Comparison of ENCODE assay signal across 9 cellular contexts in the genomic region with DNA sequence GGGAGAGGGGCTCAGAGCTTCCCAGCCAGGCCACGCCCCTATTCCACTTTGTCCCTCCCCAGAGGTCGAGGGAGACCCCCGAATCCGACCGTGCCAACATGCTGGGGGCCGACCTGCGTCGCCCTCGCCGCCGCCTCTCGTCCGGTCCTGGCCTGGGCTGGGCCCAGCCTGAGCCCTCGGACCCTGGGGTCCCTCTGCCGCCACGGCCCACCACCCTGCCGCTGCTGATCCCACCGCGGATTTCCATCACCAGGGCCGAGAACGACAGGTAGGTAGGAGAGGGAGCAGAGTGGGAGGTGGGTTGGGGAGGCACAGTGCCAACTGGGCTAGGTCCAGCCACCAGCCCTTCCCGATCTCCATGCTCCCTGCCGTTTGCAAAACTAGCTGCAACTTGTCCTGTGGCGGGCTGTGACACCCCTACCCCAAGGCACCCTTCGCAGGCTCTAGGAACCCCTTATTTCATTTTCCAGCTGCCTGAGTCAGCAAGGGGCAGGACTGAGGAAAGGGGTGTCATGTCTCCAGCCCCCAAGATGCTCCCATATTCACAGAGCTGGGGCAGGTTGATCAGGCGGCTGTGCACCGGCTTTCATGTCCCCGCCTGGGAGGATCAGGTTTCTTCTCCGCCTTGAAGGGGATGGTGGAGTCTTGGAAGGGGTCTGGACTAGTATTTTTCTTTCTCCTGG. TPM values are rescaled to one million over a fixed set of nuclear protein-coding genes. Genes with fewer than 3 reads are reported as not detected.
DNase-seq lines count a peak whose midpoint lies in the region; ATAC-seq, FAIRE-seq and TF ChIP-seq lines count a peak whose summit lies in the region.
"Had no signal": no experiment of that assay in that cellular context is flagged by ENCODE, and none has a peak within 500 bp of the region (broad histone marks: within the 10 kb centered on the region; RNA-seq: fewer than 3 reads in every experiment).

No MANE protein-coding gene starts in this region.

- peak overlapping the region in 2 of 3 donors; percentile 73 to 97 for H3K27ac Mint-ChIP-seq in CD4-positive, CD25-positive, alpha-beta regulatory T cell
- peak overlapping the region; percentile 13 for H3K27ac Mint-ChIP-seq in activated B cell treated with CpG ODN at 0.5 μM for 24 hours

- peak in 1 of 3 donors; percentile 16 for DNase-seq in CD4-positive, CD25-positive, alpha-beta regulatory T cell
- no peak for DNase-seq in activated B cell treated with CpG ODN at 0.5 μM for 24 hours
- DNase-seq in kidney = peak; percentile 68
- no peak for DNase-seq in middle frontal gyrus (ENCODE audit: extremely low spot score, low spot score)

- peaks cover 0 to 11% (median 0%) of the 10 kb centered on the region in 7 donors for H3K9me3 Mint-ChIP-seq in CD4-positive, CD25-positive, alpha-beta regulatory T cell
- no peaks in the 10 kb centered on the region for H3K9me3 Mint-ChIP-seq in activated B cell treated with CpG ODN at 0.5 μM for 24 hours

- intact Hi-C loops in activated B cell treated with CpG ODN at 0.5 μM for 24 hours (cut with micrococcal nuclease) (loop anchor here (2.0 to 5.0 kb wide), 2 partner anchors 15 to 150 kb away; partner anchors contain the start of genes CDKN2D and KRI1), kidney (cut with DNase I) (no loop called here)

- H3K4me3 Mint-ChIP-seq in CD4-positive, CD25-positive, alpha-beta regulatory T cell = peak overlapping the region; percentile 5 to 83 (median 66)
- H3K4me3 Mint-ChIP-seq in activated B cell treated with CpG ODN at 0.5 μM for 24 hours = no peak overlapping the region

- H3K36me3 Mint-ChIP-seq in CD4-positive, CD25-positive, alpha-beta regulatory T cell = no peaks in the 10 kb centered on the region
- no peaks in the 10 kb centered on the region for H3K36me3 Mint-ChIP-seq in activated B cell treated with CpG ODN at 0.5 μM for 24 hours (ENCODE audit: low read depth)

- H3K4me3 ChIP-seq in CD4-positive, CD25-positive, alpha-beta regulatory T cell (ENCODE audit: low read depth, low read length) = no peak overlapping the region
- H3K4me3 ChIP-seq in HEK293 (ENCODE audit: low read depth, low read length) (no peak overlapping the region), kidney (ENCODE audit: low read length in 2 of 2) (no peak overlapping the region)

- no peaks in the 10 kb centered on the region for H3K36me3 ChIP-seq in CD4-positive, CD25-positive, alpha-beta regulatory T cell (ENCODE audit: control insufficient read depth, insufficient read depth, low read length)
- H3K36me3 ChIP-seq in HEK293 (ENCODE audit: control insufficient read depth in 2 of 2, insufficient read depth in 1 of 2, low read length in 2 of 2) (no peaks in the 10 kb centered on the region), kidney (ENCODE audit: control insufficient read depth in 1 of 2, insufficient read depth in 2 of 2, low read length in 2 of 2) (no peaks in the 10 kb centered on the region)

- CTCF ChIA-PET in HEK293 (lab: Yijun Ruan, JAX) (interaction anchor here (0.6 to 9.1 kb wide), 26 partner anchors 10 to 777 kb away, joined by 3 to 193 read pairs (median 3); partner anchors contain the start of genes CDC37, CDKN2D, ICAM1 and QTRT1), activated B cell treated with CpG ODN at 0.5 μM for 24 hours (lab: Charles Lee) (interaction anchor here (1.2 to 7.1 kb wide), 6 partner anchors 10 to 147 kb away, joined by 4 to 84 read pairs (median 16); partner anchors contain the start of genes CDC37 and ICAM1)

- no peaks in the 10 kb centered on the region for H3K9me3 ChIP-seq in CD4-positive, CD25-positive, alpha-beta regulatory T cell (ENCODE audit: control insufficient read depth in 2 of 2, low read length in 2 of 2)
- H3K9me3 ChIP-seq in HEK293 (ENCODE audit: control insufficient read depth, insufficient read depth, low read depth, low read length) (no peaks in the 10 kb centered on the region), kidney (ENCODE audit: control insufficient read depth in 1 of 2, low read length in 2 of 2) (no peaks in the 10 kb centered on the region)

- peaks cover 48% of the 10 kb centered on the region for H3K27me3 Mint-ChIP-seq in CD4-positive, CD25-positive, alpha-beta regulatory T cell
- H3K27me3 Mint-ChIP-seq in activated B cell treated with CpG ODN at 0.5 μM for 24 hours = peaks cover 36% of the 10 kb centered on the region

- no peak overlapping the region for H3K9ac ChIP-seq in kidney (ENCODE audit: low read length in 2 of 2)

- TF ChIP-seq CTCF in HEK293 (tag by site-specific recombination; IDR thresholded peaks at IDR 0.05) = no peak
- TF ChIP-seq CTCF in activated B cell treated with CpG ODN at 0.5 μM for 24 hours (IDR thresholded peaks at IDR 0.05) = no peak
- TF ChIP-seq CTCF in kidney (IDR thresholded peaks at IDR 0.05; ENCODE audit: borderline replicate concordance, extremely low read depth, insufficient read depth) = no peak

- POLR2A ChIA-PET in HEK293 (lab: Yijun Ruan, JAX) (interaction anchor here (0.8 to 1.6 kb wide), 6 partner anchors 8 to 300 kb away, joined by 3 to 8 read pairs (median 5); partner anchors contain the start of genes CDC37, DNM2, ICAM5 and TYK2), activated B cell treated with CpG ODN at 0.5 μM for 24 hours (lab: Charles Lee) (interaction anchor here (0.6 to 24.9 kb wide), 11 partner anchors 4 to 146 kb away, joined by 3 to 541 read pairs (median 4); partner anchors contain the start of genes CDC37, ICAM1, ICAM5 and KEAP1)

- H3K27ac ChIP-seq in CD4-positive, CD25-positive, alpha-beta regulatory T cell (ENCODE audit: insufficient read depth, low read length, poor library complexity, severe bottlenecking) = no peak overlapping the region
- H3K27ac ChIP-seq in HEK293 (ENCODE audit: extremely low read depth, low read depth, low read length) (no peak overlapping the region), kidney (ENCODE audit: low read depth in 2 of 2, low read length in 2 of 2) (no peak overlapping the region)

- H3K4me1 ChIP-seq in CD4-positive, CD25-positive, alpha-beta regulatory T cell (ENCODE audit: control insufficient read depth, insufficient read depth, low read length, poor library complexity, severe bottlenecking) = peaks cover 56% of the 10 kb centered on the region
- H3K4me1 ChIP-seq in HEK293 (ENCODE audit: control insufficient read depth, insufficient read depth, low read length) (0 out of 2 replicates have a peak, but pooled peaks cover 8% of the 10 kb centered on the region), kidney (ENCODE audit: control insufficient read depth in 1 of 2, insufficient read depth in 1 of 2, low read depth in 1 of 2, low read length in 2 of 2) (peaks cover 3 to 14% of the 10 kb centered on the region in 2 donors)

- H3K4me1 Mint-ChIP-seq in CD4-positive, CD25-positive, alpha-beta regulatory T cell = peaks cover 0 to 57% (median 29%) of the 10 kb centered on the region in 4 donors
- H3K4me1 Mint-ChIP-seq in activated B cell treated with CpG ODN at 0.5 μM for 24 hours = peaks cover 68% of the 10 kb centered on the region

- ATAC-seq in CD4-positive, CD25-positive, alpha-beta regulatory T cell (ENCODE audit: low read depth in 2 of 2) = no peak
- ATAC-seq in activated B cell treated with CpG ODN at 0.5 μM for 24 hours (ENCODE audit: low read depth) (no peak), GM18868 (IDR thresholded peaks at IDR 0.05; ENCODE audit: unreplicated experiment) (no peak), GM21786 (IDR thresholded peaks at IDR 0.05; ENCODE audit: unreplicated experiment) (no peak), HG03442 (IDR thresholded peaks at IDR 0.05; ENCODE audit: unreplicated experiment) (no peak)

- H3K27me3 ChIP-seq in CD4-positive, CD25-positive, alpha-beta regulatory T cell (ENCODE audit: control insufficient read depth, insufficient read depth, low read length) = peaks cover 19% of the 10 kb centered on the region

- FAIRE-seq in kidney (lab: Jason Lieb, UNC) = no peak
- FAIRE-seq: HTR-8/SVneo had no signal

TF ChIP-seq in HEK293, 187 proteins besides CTCF, POLR2A, EP300 and RAD21 (continues in another document):
- TF ChIP-seq, protein P1, sequence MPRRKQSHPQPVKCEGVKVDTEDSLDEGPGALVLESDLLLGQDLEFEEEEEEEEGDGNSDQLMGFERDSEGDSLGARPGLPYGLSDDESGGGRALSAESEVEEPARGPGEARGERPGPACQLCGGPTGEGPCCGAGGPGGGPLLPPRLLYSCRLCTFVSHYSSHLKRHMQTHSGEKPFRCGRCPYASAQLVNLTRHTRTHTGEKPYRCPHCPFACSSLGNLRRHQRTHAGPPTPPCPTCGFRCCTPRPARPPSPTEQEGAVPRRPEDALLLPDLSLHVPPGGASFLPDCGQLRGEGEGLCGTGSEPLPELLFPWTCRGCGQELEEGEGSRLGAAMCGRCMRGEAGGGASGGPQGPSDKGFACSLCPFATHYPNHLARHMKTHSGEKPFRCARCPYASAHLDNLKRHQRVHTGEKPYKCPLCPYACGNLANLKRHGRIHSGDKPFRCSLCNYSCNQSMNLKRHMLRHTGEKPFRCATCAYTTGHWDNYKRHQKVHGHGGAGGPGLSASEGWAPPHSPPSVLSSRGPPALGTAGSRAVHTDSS (tag by site-specific recombination; IDR thresholded peaks at IDR 0.05) = no peak
- no peak for TF ChIP-seq GLI2 (tag by site-specific recombination; IDR thresholded peaks at IDR 0.05; ENCODE audit: borderline replicate concordance, low read depth)
- no peak for TF ChIP-seq ZNF768 (tag by site-specific recombination; IDR thresholded peaks at IDR 0.05)
- TF ChIP-seq ZNF19 (tag by site-specific recombination; IDR thresholded peaks at IDR 0.05; ENCODE audit: low read depth) = no peak
- no peak for TF ChIP-seq ZNF239 (tag by site-specific recombination; IDR thresholded peaks at IDR 0.05)
- no peak for TF ChIP-seq ZNF510 (tag by site-specific recombination; IDR thresholded peaks at IDR 0.05; ENCODE audit: insufficient replicate concordance)
- TF ChIP-seq ZNF354C (tag by site-specific recombination; IDR thresholded peaks at IDR 0.05; ENCODE audit: borderline replicate concordance, low read depth) = no peak
- TF ChIP-seq ZBTB20 (tag by site-specific recombination; IDR thresholded peaks at IDR 0.05) = no peak
- TF ChIP-seq ZNF558 (tag by site-specific recombination; IDR thresholded peaks at IDR 0.05) = no peak

RNA-seq across cellular contexts. Expression of gene PDE4A, which starts 2.6 kb away (rescaled TPM):
- total RNA-seq in CD4-positive, CD25-positive, alpha-beta regulatory T cell = 16.6 TPM
- polyA plus RNA-seq in CD4-positive, CD25-positive, alpha-beta regulatory T cell = 1 to 10 TPM in 3 of 4 donors, under 1 TPM in 1; 0.86 to 4.2 (median 3.5) TPM
- total RNA-seq in activated B cell treated with CpG ODN at 0.5 μM for 24 hours (6.6 and 8.6 TPM in 2 replicates), kidney (17.5 TPM)
- 4.5 TPM for polyA plus RNA-seq in kidney (ENCODE audit: insufficient read depth, low read depth, low replicate concordance)

RNA-seq across cellular contexts. Expression of gene CDC37, which starts 14.4 kb away (rescaled TPM):
- 229 TPM for total RNA-seq in CD4-positive, CD25-positive, alpha-beta regulatory T cell
- polyA plus RNA-seq in CD4-positive, CD25-positive, alpha-beta regulatory T cell = 10 to 100 TPM; 53.4 to 69.9 (median 61.0) TPM
- total RNA-seq in activated B cell treated with CpG ODN at 0.5 μM for 24 hours (172 and 173 TPM in 2 replicates), kidney (139 TPM)
- 149 TPM for polyA plus RNA-seq in kidney (ENCODE audit: insufficient read depth, low read depth, low replicate concordance)

RNA-seq across cellular contexts. Expression of gene TYK2, which starts 37.4 kb away (rescaled TPM):
- 304 TPM for total RNA-seq in CD4-positive, CD25-positive, alpha-beta regulatory T cell
- polyA plus RNA-seq in CD4-positive, CD25-positive, alpha-beta regulatory T cell = 10 to 100 TPM; 50.3 to 58.3 (median 53.9) TPM
- 302 and 356 TPM in 2 replicates for total RNA-seq in activated B cell treated with CpG ODN at 0.5 μM for 24 hours
- 127 TPM for total RNA-seq in kidney
- 131 TPM for polyA plus RNA-seq in kidney (ENCODE audit: insufficient read depth, low read depth, low replicate concordance)
